Comparison of ENCODE assay signal across 11 cellular contexts in genomic region chr17:66540131-66540781, GRCh38.
A peak's percentile ranks its signal among the peaks of the same experiment; 100 is the strongest.
DNase-seq lines count a peak whose midpoint lies in the region; ATAC-seq and TF ChIP-seq lines count a peak whose summit lies in the region.
"Had no signal": no experiment of that assay in that cellular context is flagged by ENCODE, and none has a peak within 500 bp of the region (broad histone marks: within the 10 kb centered on the region; RNA-seq: fewer than 3 reads in every experiment).

No MANE protein-coding gene starts in this region.

- ATAC-seq in Right ventricle myocardium inferior (peak; percentile 83), HG03469 (IDR thresholded peaks at IDR 0.05; ENCODE audit: unreplicated experiment) (no peak)

- TF ChIP-seq POLR2A in vagina (IDR thresholded peaks at IDR 0.05) = no peak

- no peak overlapping the region for H2BK15ac ChIP-seq in mesenchymal stem cell (ENCODE audit: low read depth, poor library complexity, severe bottlenecking)

- peaks cover 24 to 25% of the 10 kb centered on the region in 2 donors for H3K4me1 ChIP-seq in duodenal mucosa (ENCODE audit: control insufficient read depth in 1 of 2, insufficient read depth in 2 of 2, low read length in 2 of 2)
- peaks cover 28% of the 10 kb centered on the region for H3K4me1 ChIP-seq in mesenchymal stem cell (ENCODE audit: control insufficient read depth, insufficient read depth, low read depth, low read length)
- peaks cover 28% of the 10 kb centered on the region for H3K4me1 ChIP-seq in vagina

- no peak overlapping the region for H3K23ac ChIP-seq in mesenchymal stem cell (ENCODE audit: low read length in 2 of 2)

- no peaks in the 10 kb centered on the region for H3K36me3 ChIP-seq in duodenal mucosa (ENCODE audit: control insufficient read depth in 1 of 2, insufficient read depth in 2 of 2, low read length in 2 of 2)
- no peaks in the 10 kb centered on the region for H3K36me3 ChIP-seq in mesenchymal stem cell (ENCODE audit: control insufficient read depth in 1 of 2, insufficient read depth in 2 of 2, low read depth in 1 of 2, low read length in 2 of 2)
- no peaks in the 10 kb centered on the region for H3K36me3 ChIP-seq in vagina

- no peaks in the 10 kb centered on the region for H3K9me3 ChIP-seq in duodenal mucosa (ENCODE audit: control insufficient read depth in 1 of 2, low read length in 2 of 2)
- no peaks in the 10 kb centered on the region for H3K9me3 ChIP-seq in mesenchymal stem cell (ENCODE audit: control insufficient read depth, low read length)
- no peaks in the 10 kb centered on the region for H3K9me3 ChIP-seq in vagina

- peaks cover 14% of the 10 kb centered on the region for H3K79me1 ChIP-seq in mesenchymal stem cell (replicated peaks; ENCODE audit: low read length, poor library complexity, severe bottlenecking)

- intact Hi-C loops in Right ventricle myocardium inferior (cut with DNase I) = no loop called here
- intact Hi-C loops in cardiac septum (cut with DNase I) = no loop called here
- intact Hi-C loops in vagina (cut with DNase I) = no loop called here

- no peak overlapping the region for H2AFZ ChIP-seq in mesenchymal stem cell (ENCODE audit: low read depth, low read length)

- H2BK12ac ChIP-seq in mesenchymal stem cell (ENCODE audit: low read length in 2 of 2) = peak overlapping the region in 1 of 2 experiments; percentile 87

- H3K27ac ChIP-seq in duodenal mucosa (ENCODE audit: low read depth, low read length) (peak overlapping the region; percentile 16), mesenchymal stem cell (ENCODE audit: low read length, poor library complexity, severe bottlenecking) (peak overlapping the region; percentile 89), vagina (peak overlapping the region; percentile 79)
- H3K27ac ChIP-seq: epithelial cell of prostate had no signal

- no peaks in the 10 kb centered on the region for H3K27me3 ChIP-seq in duodenal mucosa (ENCODE audit: control insufficient read depth in 1 of 2, insufficient read depth in 2 of 2, low read length in 2 of 2)
- H3K27me3 ChIP-seq in mesenchymal stem cell (ENCODE audit: control insufficient read depth in 1 of 2, insufficient read depth in 1 of 2, low read length in 2 of 2) = no peaks in the 10 kb centered on the region
- no peaks in the 10 kb centered on the region for H3K27me3 ChIP-seq in vagina

- H4K8ac ChIP-seq in mesenchymal stem cell (ENCODE audit: low read length) = peak overlapping the region; percentile 88

- 3% methylated on average over 14 of the region's 17 CpGs for whole genome bisulfite sequencing in mesenchymal stem cell

- no peak overlapping the region for H2AK5ac ChIP-seq in mesenchymal stem cell (ENCODE audit: low read length, severe bottlenecking)

- H2BK5ac ChIP-seq in mesenchymal stem cell (ENCODE audit: low read depth, low read length, poor library complexity, severe bottlenecking) = peak overlapping the region; percentile 45

- H4K91ac ChIP-seq in mesenchymal stem cell (ENCODE audit: low read length) = peak overlapping the region; percentile 44

- H3K4me3 ChIP-seq in duodenal mucosa (ENCODE audit: low read depth in 1 of 2, low read length in 2 of 2) (no peak overlapping the region), mesenchymal stem cell (ENCODE audit: insufficient read depth in 1 of 2, low read depth in 1 of 2, low read length in 2 of 2) (peak overlapping the region in 1 of 2 experiments; percentile 52), vagina (peak overlapping the region in 1 of 2 donors; percentile 25)

- TF ChIP-seq CTCF in vagina (IDR thresholded peaks at IDR 0.05) = no peak

- peak overlapping the region; percentile 94 for H2BK120ac ChIP-seq in mesenchymal stem cell (ENCODE audit: low read depth, low read length)

- DNase-seq in Right ventricle myocardium inferior (ENCODE audit: missing footprints) (peak; percentile 72), cardiac septum (ENCODE audit: low spot score) (no peak), mesenchymal stem cell (peak; percentile 95), vagina (ENCODE audit: extremely low spot score in 2 of 2) (no peak), COR-L47 (lab: John Stamatoyannopoulos, UW) (no peak), NCI-H1436 (lab: John Stamatoyannopoulos, UW) (no peak)
- DNase-seq: DMS53, NCI-H1092 treated with DMSO at 0.1 percent for 48 hours had no signal

- H3K9ac ChIP-seq in duodenal mucosa (ENCODE audit: low read depth in 1 of 2, low read length in 2 of 2) (no peak overlapping the region), mesenchymal stem cell (ENCODE audit: low read length) (peak overlapping the region; percentile 87)

- H3K4me2 ChIP-seq in mesenchymal stem cell (ENCODE audit: low read length, poor library complexity, severe bottlenecking) = peak overlapping the region; percentile 52

- peak overlapping the region; percentile 59 to 83 for H3K4ac ChIP-seq in mesenchymal stem cell (ENCODE audit: low read depth in 1 of 2, low read length in 2 of 2)

- peak overlapping the region; percentile 91 to 94 for H3K18ac ChIP-seq in mesenchymal stem cell (ENCODE audit: low read depth in 1 of 2, low read length in 2 of 2)

- H3K14ac ChIP-seq in mesenchymal stem cell (ENCODE audit: low read length in 2 of 2) = no peak overlapping the region

Comparison
In these comparisons a context has a peak if more than half of its experiments do, and no peak if none do; other contexts are left out.
1. DNase-seq: peak in Right ventricle myocardium inferior (single experiment) and mesenchymal stem cell (single experiment); none in cardiac septum (single experiment), vagina (0 of 2), COR-L47 (single experiment) and NCI-H1436 (single experiment).
2. H3K27ac ChIP-seq: peak in every context shown above with its lines; median percentile 89 in mesenchymal stem cell; 79 in vagina; 16 in duodenal mucosa.